ENCODE assay signal across 8 cellular contexts in the genomic region with DNA sequence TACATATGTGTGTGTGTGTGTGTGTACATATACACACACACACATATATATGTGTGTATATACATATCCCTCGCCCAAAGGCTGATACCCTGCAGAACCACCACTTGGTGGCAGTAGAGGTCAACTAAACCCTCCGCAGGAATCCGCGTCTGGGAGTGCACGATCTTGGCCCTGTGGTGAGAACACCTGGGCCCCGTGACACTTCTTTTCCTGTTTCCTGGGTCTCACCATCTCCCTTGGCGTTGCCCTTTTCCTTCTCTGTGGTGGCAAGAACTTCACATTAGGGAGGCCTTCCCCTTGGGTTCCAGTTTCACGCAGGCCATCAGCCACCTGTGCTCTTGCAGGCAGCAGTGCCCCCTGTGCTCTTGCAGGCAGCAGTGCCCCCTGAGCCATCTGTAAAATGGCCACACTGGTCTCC. TPM values are rescaled to one million over a fixed set of nuclear protein-coding genes. Genes with fewer than 3 reads are reported as not detected.
DNase-seq lines count a peak whose midpoint lies in the region; ATAC-seq and TF ChIP-seq lines count a peak whose summit lies in the region.

No MANE protein-coding gene starts in this region.

- no peak overlapping the region for H3K4me3 ChIP-seq in endodermal cell (ENCODE audit: low read length)

- peaks cover 19% of the 10 kb centered on the region for H3K27me3 Mint-ChIP-seq in CD4-positive, alpha-beta T cell
- peaks cover 49% of the 10 kb centered on the region for H3K27me3 Mint-ChIP-seq in activated CD4-positive, alpha-beta memory T cell treated with anti-CD3 and anti-CD28 coated beads, Interleukin-2, amount 10 ng/mL, durations not matched to agents 7 days and 5 days
- H3K27me3 Mint-ChIP-seq in endodermal cell (ENCODE audit: insufficient read depth), result peaks cover 32% of the 10 kb centered on the region

- H3K4me3 Mint-ChIP-seq in CD4-positive, alpha-beta T cell, result no peak overlapping the region
- no peak overlapping the region for H3K4me3 Mint-ChIP-seq in activated CD4-positive, alpha-beta memory T cell treated with anti-CD3 and anti-CD28 coated beads, Interleukin-2, amount 10 ng/mL, durations not matched to agents 7 days and 5 days
- H3K4me3 Mint-ChIP-seq in endodermal cell, result no peak overlapping the region

- H3K4me1 Mint-ChIP-seq in CD4-positive, alpha-beta T cell (ENCODE audit: low read depth), result peaks cover 10% of the 10 kb centered on the region
- H3K4me1 Mint-ChIP-seq in activated CD4-positive, alpha-beta memory T cell treated with anti-CD3 and anti-CD28 coated beads, Interleukin-2, amount 10 ng/mL, durations not matched to agents 7 days and 5 days, result peaks cover 23% of the 10 kb centered on the region
- peaks cover 6% of the 10 kb centered on the region for H3K4me1 Mint-ChIP-seq in endodermal cell

- WGBS in endodermal cell (ENCODE audit: insufficient coverage in 1 of 2, insufficient read length in 1 of 2), 2 experiments, result 11% methylated on average over 6 to 8 of the region's 8 CpGs

- no peaks in the 10 kb centered on the region for H3K9me3 ChIP-seq in CD4-positive, alpha-beta T cell (ENCODE audit: control insufficient read depth, low read length)
- H3K9me3 ChIP-seq in endodermal cell (ENCODE audit: control insufficient read depth, low read length), result no peaks in the 10 kb centered on the region

- CTCF ChIA-PET in CD4-positive, alpha-beta T cell (lab: Charles Lee), result no interaction called here
- CTCF ChIA-PET in activated CD4-positive, alpha-beta memory T cell treated with anti-CD3 and anti-CD28 coated beads, Interleukin-2, amount 10 ng/mL, durations not matched to agents 7 days and 5 days (lab: Charles Lee), result interaction anchor here (0.6 to 1.5 kb wide), 2 partner anchors 325 to 448 kb away, joined by 4 to 7 read pairs; no protein-coding TSS in a partner anchor

- no peaks in the 10 kb centered on the region for H3K36me3 Mint-ChIP-seq in CD4-positive, alpha-beta T cell (ENCODE audit: low read depth)
- H3K36me3 Mint-ChIP-seq in activated CD4-positive, alpha-beta memory T cell treated with anti-CD3 and anti-CD28 coated beads, Interleukin-2, amount 10 ng/mL, durations not matched to agents 7 days and 5 days (ENCODE audit: low read depth), result no peaks in the 10 kb centered on the region
- H3K36me3 Mint-ChIP-seq in endodermal cell (ENCODE audit: low read depth), result no peaks in the 10 kb centered on the region

- H3K27me3 ChIP-seq in CD4-positive, alpha-beta T cell (ENCODE audit: control insufficient read depth, insufficient read depth, low read length), result peaks cover 4% of the 10 kb centered on the region
- H3K27me3 ChIP-seq in endodermal cell (ENCODE audit: control insufficient read depth, insufficient read depth, low read length, poor library complexity, severe bottlenecking), result no peaks in the 10 kb centered on the region

- no peak overlapping the region for H3K27ac ChIP-seq in CD4-positive, alpha-beta T cell (ENCODE audit: low read depth, low read length)
- H3K27ac ChIP-seq in endodermal cell (ENCODE audit: low read depth, low read length), result no peak overlapping the region

- POLR2A ChIA-PET in CD4-positive, alpha-beta T cell (lab: Charles Lee), result no interaction called here
- POLR2A ChIA-PET in activated CD4-positive, alpha-beta memory T cell treated with anti-CD3 and anti-CD28 coated beads, Interleukin-2, amount 10 ng/mL, durations not matched to agents 7 days and 5 days (lab: Charles Lee), result no interaction called here

- H3K9me3 Mint-ChIP-seq in CD4-positive, alpha-beta T cell, result no peaks in the 10 kb centered on the region
- H3K9me3 Mint-ChIP-seq in activated CD4-positive, alpha-beta memory T cell treated with anti-CD3 and anti-CD28 coated beads, Interleukin-2, amount 10 ng/mL, durations not matched to agents 7 days and 5 days, result no peaks in the 10 kb centered on the region
- no peaks in the 10 kb centered on the region for H3K9me3 Mint-ChIP-seq in endodermal cell

- peak; percentile 81 for TF ChIP-seq CTCF in CD4-positive, alpha-beta T cell (IDR thresholded peaks at IDR 0.05)
- TF ChIP-seq CTCF in endodermal cell (conservative IDR thresholded peaks at IDR 0.05), result peak; percentile 95

- no peak overlapping the region for H3K27ac Mint-ChIP-seq in CD4-positive, alpha-beta T cell
- no peak overlapping the region for H3K27ac Mint-ChIP-seq in activated CD4-positive, alpha-beta memory T cell treated with anti-CD3 and anti-CD28 coated beads, Interleukin-2, amount 10 ng/mL, durations not matched to agents 7 days and 5 days
- H3K27ac Mint-ChIP-seq in endodermal cell, result no peak overlapping the region

- ATAC-seq in CD4-positive, alpha-beta T cell (ENCODE audit: poor library complexity), result peak; percentile 85
- peak; percentile 91 for ATAC-seq in GM19351 (IDR thresholded peaks at IDR 0.05; ENCODE audit: unreplicated experiment)
- ATAC-seq in HG03439 (IDR thresholded peaks at IDR 0.05; ENCODE audit: unreplicated experiment), result peak; percentile 90

- H3K9ac ChIP-seq in endodermal cell (ENCODE audit: extremely low read depth, low read length, poor library complexity, severe bottlenecking), result no peak overlapping the region

- peak; percentile 26 to 52 (median 44) for DNase-seq in CD4-positive, alpha-beta T cell
- DNase-seq in NCI-H526 treated with DMSO at 0.1 percent for 48 hours (lab: John Stamatoyannopoulos, UW), result peak; percentile 46
- peak; percentile 70 for DNase-seq in activated CD4-positive, alpha-beta memory T cell treated with anti-CD3 and anti-CD28 coated beads, Interleukin-2, amount 10 ng/mL, durations not matched to agents 7 days and 5 days
- DNase-seq in endodermal cell, result peak; percentile 90
- peak; percentile 62 for DNase-seq in mucosa of gallbladder (ENCODE audit: low spot score)
- DNase-seq in stimulated activated CD8-positive, alpha-beta memory T cell treated with anti-CD3 and anti-CD28 coated beads, Interleukin-7, amount 100 ng/mL, for 4 hours (ENCODE audit: low read depth in 2 of 2), result peak; percentile 20 to 21

- H3K4me1 ChIP-seq in endodermal cell (ENCODE audit: control insufficient read depth, insufficient read depth, low read length), result peaks cover 2% of the 10 kb centered on the region

- intact Hi-C loops in CD4-positive, alpha-beta T cell (cut with DNase I, micrococcal nuclease), result loop anchor here (1.0 to 5.0 kb wide), 6 partner anchors 175 to 1610 kb away; a partner anchor contains a TSS

- no peaks in the 10 kb centered on the region for H3K36me3 ChIP-seq in endodermal cell (ENCODE audit: control insufficient read depth, insufficient read depth, low read length)

RNA-seq across cellular contexts. Expression of a gene that starts 8.2 kb away (rescaled TPM):
- total RNA-seq in CD4-positive, alpha-beta T cell, result not detected
- not detected for total RNA-seq in activated CD4-positive, alpha-beta memory T cell treated with anti-CD3 and anti-CD28 coated beads, Interleukin-2, amount 10 ng/mL, durations not matched to agents 7 days and 5 days
- total RNA-seq in endodermal cell (not detected), mucosa of gallbladder (not detected)
- polyA plus RNA-seq in endodermal cell (2013, experiment 1 of 2), result not detected
- polyA plus RNA-seq in endodermal cell (2013, experiment 2 of 2), result not detected

RNA-seq across cellular contexts. Expression of a gene that starts 53.0 kb away (rescaled TPM):
- total RNA-seq in CD4-positive, alpha-beta T cell, result not detected
- not detected for total RNA-seq in activated CD4-positive, alpha-beta memory T cell treated with anti-CD3 and anti-CD28 coated beads, Interleukin-2, amount 10 ng/mL, durations not matched to agents 7 days and 5 days
- total RNA-seq in endodermal cell, result 1 to 10 TPM; 2.5 to 5.9 TPM
- 1.6 TPM for polyA plus RNA-seq in endodermal cell (2013, experiment 1 of 2)
- 0.79 TPM for polyA plus RNA-seq in endodermal cell (2013, experiment 2 of 2)
- 0.43 TPM for total RNA-seq in mucosa of gallbladder

Comparison
In these comparisons a context has a peak if more than half of its experiments do, and no peak if none do; other contexts are left out.
1. DNase-seq: peak in every context shown above with its lines; median percentile 90 in endodermal cell; 70 in activated CD4-positive, alpha-beta memory T cell treated with anti-CD3 and anti-CD28 coated beads, Interleukin-2, amount 10 ng/mL, durations not matched to agents 7 days and 5 days; 62 in mucosa of gallbladder; 46 in NCI-H526 treated with DMSO at 0.1 percent for 48 hours; 44 in CD4-positive, alpha-beta T cell; 20 in stimulated activated CD8-positive, alpha-beta memory T cell treated with anti-CD3 and anti-CD28 coated beads, Interleukin-7, amount 100 ng/mL, for 4 hours.